ENCODE assay signal across 18 cellular contexts in the genomic region with DNA sequence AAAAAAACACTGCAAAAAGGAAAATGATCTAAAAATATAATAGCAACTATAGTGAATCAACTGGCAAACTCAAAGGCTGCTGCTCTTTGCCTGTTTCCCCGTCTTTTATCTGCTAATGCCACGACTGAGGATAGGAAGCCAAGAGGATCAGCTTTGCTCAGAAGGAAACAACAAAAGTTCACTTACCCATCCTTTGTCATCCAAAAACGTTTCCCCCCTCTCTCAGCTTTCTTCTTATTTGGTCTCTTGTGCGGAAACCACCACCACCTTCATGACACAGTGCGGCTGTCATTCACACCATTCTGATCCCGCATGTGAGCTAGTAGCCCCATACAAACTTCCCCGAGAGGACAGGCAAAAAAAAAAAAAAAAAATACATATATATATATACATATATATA. TPM values are rescaled to one million over a fixed set of nuclear protein-coding genes. Genes with fewer than 3 reads are reported as not detected.
DNase-seq lines count a peak whose midpoint lies in the region; ATAC-seq, FAIRE-seq and TF ChIP-seq lines count a peak whose summit lies in the region.
"Had no signal": no experiment of that assay in that cellular context is flagged by ENCODE, and none has a peak within 500 bp of the region (broad histone marks: within the 10 kb centered on the region; RNA-seq: fewer than 3 reads in every experiment).

No MANE protein-coding gene starts in this region.

- ATAC-seq in HG03095 (IDR thresholded peaks at IDR 0.05; ENCODE audit: unreplicated experiment), result no peak
- ATAC-seq: activated CD4-positive, CD25-positive, alpha-beta regulatory T cell treated with anti-CD3 and anti-CD28 coated beads, Interleukin-2, amount 50 U/mL, for 24 hours; HCT116 had no signal

- H3K27me3 ChIP-seq in HUES6 (ENCODE audit: control insufficient read depth, insufficient read depth, low read length) (no peaks in the 10 kb centered on the region), iPS DF 6.9 (ENCODE audit: control insufficient read depth, insufficient read depth, low read length) (no peaks in the 10 kb centered on the region; the same call in 1 of the 2 replicates)
- H3K27me3 ChIP-seq: breast epithelium had no signal

- FAIRE-seq in GM12892 (lab: Jason Lieb, UNC), result no peak
- FAIRE-seq: GM19239 had no signal

- WGBS in iPS DF 6.9 (ENCODE audit: insufficient coverage, insufficient read length), result no CpG with 5 or more reads among the region's 7 CpGs

- peaks cover 74% of the 10 kb centered on the region for H3K4me1 ChIP-seq in HUES6 (ENCODE audit: control insufficient read depth, insufficient read depth, low read length)
- peaks cover 10% of the 10 kb centered on the region; the same call in 1 of the 2 replicates for H3K4me1 ChIP-seq in iPS DF 6.9 (ENCODE audit: control insufficient read depth, insufficient read depth, low read length)
- H3K4me1 ChIP-seq: breast epithelium, parathyroid adenoma had no signal

- TF ChIP-seq POLR2A in GM12892 (IDR thresholded peaks at IDR 0.05; ENCODE audit: low read depth, low read length), result no peak

- H3K9me3 ChIP-seq in HUES6 (ENCODE audit: control insufficient read depth, insufficient read depth, low read depth, low read length) (no peaks in the 10 kb centered on the region), iPS DF 6.9 (ENCODE audit: control insufficient read depth, insufficient read depth, low read length) (no peaks in the 10 kb centered on the region)
- H3K9me3 ChIP-seq: breast epithelium had no signal

- H3K27ac ChIP-seq in HUES6 (ENCODE audit: low read depth, low read length) (peak overlapping the region; percentile 91), cingulate gyrus (ENCODE audit: low read depth, low read length) (peak overlapping the region; percentile 2), iPS DF 6.9 (ENCODE audit: low read length) (peak overlapping the region; percentile 82)
- H3K27ac ChIP-seq: breast epithelium, parathyroid adenoma had no signal

- peak overlapping the region; percentile 66 for H3K9ac ChIP-seq in HUES6 (ENCODE audit: low read length)
- H3K9ac ChIP-seq: parathyroid adenoma had no signal

- H3K36me3 ChIP-seq in HUES6 (ENCODE audit: control insufficient read depth, insufficient read depth, low read length) (peaks cover 3% of the 10 kb centered on the region; the same call in 1 of the 2 replicates), iPS DF 6.9 (ENCODE audit: control insufficient read depth, insufficient read depth, low read length) (no peaks in the 10 kb centered on the region; the same call in 1 of the 2 replicates)
- H3K36me3 ChIP-seq: breast epithelium had no signal

- H3K4me3 ChIP-seq in HUES6 (ENCODE audit: low read depth, low read length), result peak overlapping the region; percentile 49
- H3K4me3 ChIP-seq in iPS DF 6.9 (ENCODE audit: low read length), result no peak overlapping the region
- H3K4me3 ChIP-seq: breast epithelium had no signal

- DNase-seq in iPS DF 6.9 (ENCODE audit: low read depth, low spot score), result no peak
- DNase-seq in pons (ENCODE audit: low spot score), result peak; percentile 24
- DNase-seq in SKM-1 (lab: John Stamatoyannopoulos, UW; ENCODE audit: unreplicated experiment), result no peak
- no peak for DNase-seq in GM12892 (ENCODE audit: insufficient read length)
- DNase-seq: activated naive CD8-positive, alpha-beta T cell treated with anti-CD3 and anti-CD28 coated beads for 36 hours; CD8-positive, alpha-beta memory T cell; effector CD4-positive, alpha-beta T cell; NCI-H187; stimulated activated CD4-positive, alpha-beta T cell treated with anti-CD3 and anti-CD28 coated beads, Interleukin-4, amount 100 ng/mL, for 1 hour; T-helper 2 cell had no signal

RNA-seq across cellular contexts. Expression of a gene that starts 0.7 kb away (rescaled TPM):
- not detected for polyA plus RNA-seq in GM12892 (2012; ENCODE audit: missing spikeins)
- polyA plus RNA-seq: CD8-positive, alpha-beta memory T cell had no signal

Comparison
In these comparisons a context has a peak if more than half of its experiments do, and no peak if none do; other contexts are left out.
1. H3K27ac ChIP-seq: peak in every context shown above with its lines; median percentile 91 in HUES6; 82 in iPS DF 6.9; 2 in cingulate gyrus.